1 cellular context compared by ENCODE assay signal in the genomic region with DNA sequence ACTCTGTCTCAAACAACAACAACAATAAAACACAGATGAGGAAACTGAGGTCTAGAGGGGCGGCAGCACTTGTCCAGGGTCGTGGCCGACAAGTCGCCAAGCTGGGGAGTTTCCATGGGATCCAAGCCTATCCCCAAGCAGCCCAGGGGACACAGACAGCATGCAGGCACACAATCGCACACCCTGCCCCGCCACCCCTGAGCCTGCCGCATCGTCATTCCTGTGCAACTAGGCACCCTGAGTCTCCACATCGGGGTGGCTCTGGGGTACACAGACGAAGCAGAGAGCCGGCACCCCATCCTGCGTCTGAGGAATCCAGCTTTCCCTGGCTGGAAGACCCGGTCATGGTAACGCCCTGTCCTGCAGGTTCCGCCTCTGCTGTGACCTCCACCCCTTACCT.
TF ChIP-seq lines count a peak whose summit lies in the region.

No MANE protein-coding gene starts in this region.

TF ChIP-seq in IMR-90, 13 proteins besides CTCF, POLR2A, EP300 and RAD21:
- TF ChIP-seq RFX5 (IDR thresholded peaks at IDR 0.05; ENCODE audit: low read depth, low read length) (no peak), MXI1 (IDR thresholded peaks at IDR 0.05; ENCODE audit: borderline replicate concordance, low read depth, low read length) (no peak), CHD1 (IDR thresholded peaks at IDR 0.05; ENCODE audit: low read depth, low read length) (no peak), CEBPB (IDR thresholded peaks at IDR 0.05; ENCODE audit: low read depth, low read length) (no peak), NFE2L2 (IDR thresholded peaks at IDR 0.05; ENCODE audit: low read depth, low read length) (no peak), SMC3 (IDR thresholded peaks at IDR 0.05; ENCODE audit: low read depth, low read length) (no peak), BHLHE40 (IDR thresholded peaks at IDR 0.05; ENCODE audit: low read depth, low read length) (no peak), MAZ (IDR thresholded peaks at IDR 0.05; ENCODE audit: borderline replicate concordance, low read depth, low read length) (no peak), MAFK (IDR thresholded peaks at IDR 0.05; ENCODE audit: low read depth, low read length) (no peak), FOS (IDR thresholded peaks at IDR 0.05; ENCODE audit: low read depth, low read length) (no peak), RCOR1 (IDR thresholded peaks at IDR 0.05; ENCODE audit: insufficient replicate concordance, low read length) (no peak)
- TF ChIP-seq, protein P1, sequence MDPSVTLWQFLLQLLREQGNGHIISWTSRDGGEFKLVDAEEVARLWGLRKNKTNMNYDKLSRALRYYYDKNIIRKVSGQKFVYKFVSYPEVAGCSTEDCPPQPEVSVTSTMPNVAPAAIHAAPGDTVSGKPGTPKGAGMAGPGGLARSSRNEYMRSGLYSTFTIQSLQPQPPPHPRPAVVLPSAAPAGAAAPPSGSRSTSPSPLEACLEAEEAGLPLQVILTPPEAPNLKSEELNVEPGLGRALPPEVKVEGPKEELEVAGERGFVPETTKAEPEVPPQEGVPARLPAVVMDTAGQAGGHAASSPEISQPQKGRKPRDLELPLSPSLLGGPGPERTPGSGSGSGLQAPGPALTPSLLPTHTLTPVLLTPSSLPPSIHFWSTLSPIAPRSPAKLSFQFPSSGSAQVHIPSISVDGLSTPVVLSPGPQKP (IDR thresholded peaks at IDR 0.05; ENCODE audit: borderline replicate concordance, low read depth, low read length) = no peak
- TF ChIP-seq, protein P2, sequence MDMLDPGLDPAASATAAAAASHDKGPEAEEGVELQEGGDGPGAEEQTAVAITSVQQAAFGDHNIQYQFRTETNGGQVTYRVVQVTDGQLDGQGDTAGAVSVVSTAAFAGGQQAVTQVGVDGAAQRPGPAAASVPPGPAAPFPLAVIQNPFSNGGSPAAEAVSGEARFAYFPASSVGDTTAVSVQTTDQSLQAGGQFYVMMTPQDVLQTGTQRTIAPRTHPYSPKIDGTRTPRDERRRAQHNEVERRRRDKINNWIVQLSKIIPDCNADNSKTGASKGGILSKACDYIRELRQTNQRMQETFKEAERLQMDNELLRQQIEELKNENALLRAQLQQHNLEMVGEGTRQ (IDR thresholded peaks at IDR 0.05; ENCODE audit: low read depth, low read length) = no peak
